In the genomic region with DNA sequence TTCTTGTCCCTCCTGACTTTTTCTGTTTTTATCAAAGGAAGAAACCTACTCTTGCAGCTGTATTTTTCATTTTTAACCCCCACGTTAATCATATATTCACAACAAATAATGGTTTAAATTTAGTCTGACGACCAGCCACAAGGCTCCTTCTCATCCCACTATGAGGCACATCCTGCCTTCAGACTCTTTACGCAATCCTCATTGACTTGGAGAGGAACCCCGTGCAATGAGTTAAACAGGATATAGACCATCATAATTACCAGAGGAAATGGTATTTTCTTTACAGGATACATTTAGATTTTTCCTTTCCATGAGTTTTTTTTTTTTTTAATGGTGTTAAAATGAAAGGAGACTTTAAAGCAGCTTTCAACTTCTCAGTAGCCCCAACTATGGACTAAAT, we compare ENCODE assay signal across 14 cellular contexts.
DNase-seq lines count a peak whose midpoint lies in the region; FAIRE-seq and TF ChIP-seq lines count a peak whose summit lies in the region.
"Had no signal": no experiment of that assay in that cellular context is flagged by ENCODE, and none has a peak within 500 bp of the region (broad histone marks: within the 10 kb centered on the region; RNA-seq: fewer than 3 reads in every experiment).

No MANE protein-coding gene starts in this region.

- no peak overlapping the region for H3K4me3 ChIP-seq in fibroblast of the aortic adventitia (ENCODE audit: low read depth, low read length)
- H3K4me3 ChIP-seq in skeletal muscle satellite cell (ENCODE audit: low read length): peak overlapping the region; percentile 3
- H3K4me3 ChIP-seq: upper lobe of right lung had no signal

- H3K4me3 Mint-ChIP-seq in immature natural killer cell: no peak overlapping the region
- H3K4me3 Mint-ChIP-seq: activated CD4-positive, alpha-beta memory T cell treated with anti-CD3 and anti-CD28 coated beads, Interleukin-2, amount 10 ng/mL, durations not matched to agents 7 days and 5 days; activated naive CD4-positive, alpha-beta T cell treated with anti-CD3 and anti-CD28 coated beads, Interleukin-2, amount 50 U/mL, for 24 hours; endodermal cell had no signal

- peak overlapping the region; percentile 34 for H3K9ac ChIP-seq in skeletal muscle satellite cell (ENCODE audit: low read depth, low read length)

- H3K27me3 Mint-ChIP-seq in immature natural killer cell (ENCODE audit: low read depth in 3 of 3): peaks cover 0 to 8% (median 5%) of the 10 kb centered on the region in 3 donors

- H3K4me1 ChIP-seq in skeletal muscle satellite cell (ENCODE audit: control insufficient read depth, insufficient read depth, low read length): peaks cover 85% of the 10 kb centered on the region

- DNase-seq in SIG-M5 treated with dmso at 0.1 percent for 504 hours (lab: John Stamatoyannopoulos, UW; ENCODE audit: unreplicated experiment) (peak; percentile 9), SIG-M5 (lab: John Stamatoyannopoulos, UW) (no peak), SK-MEL-5 (ENCODE audit: low read depth, low spot score) (peak; percentile 96), fibroblast of the aortic adventitia (ENCODE audit: low read depth) (peak; percentile 76), D721Med (ENCODE audit: insufficient read length, low spot score) (no peak), cerebellar nuclear complex (lab: John Stamatoyannopoulos, UW) (no peak), immature natural killer cell (no peak)
- DNase-seq: ACHN; activated CD4-positive, alpha-beta memory T cell treated with anti-CD3 and anti-CD28 coated beads, Interleukin-2, amount 10 ng/mL, durations not matched to agents 7 days and 5 days; endodermal cell; upper lobe of right lung had no signal

- H3K27ac Mint-ChIP-seq in immature natural killer cell: no peak overlapping the region
- H3K27ac Mint-ChIP-seq: activated CD4-positive, alpha-beta memory T cell treated with anti-CD3 and anti-CD28 coated beads, Interleukin-2, amount 10 ng/mL, durations not matched to agents 7 days and 5 days; activated naive CD4-positive, alpha-beta T cell treated with anti-CD3 and anti-CD28 coated beads, Interleukin-2, amount 50 U/mL, for 24 hours; endodermal cell had no signal

- in situ Hi-C loops in SK-MEL-5 (cut with HindIII; ENCODE audit: low pct_unique_long_range_greater_than_20kb, low sequenced_read_pairs): no loop called here

- no peak for FAIRE-seq in D721Med (lab: Jason Lieb, UNC)
- FAIRE-seq: islet of Langerhans had no signal

- H3K36me3 Mint-ChIP-seq in immature natural killer cell: no peaks in the 10 kb centered on the region
- H3K36me3 Mint-ChIP-seq: activated naive CD4-positive, alpha-beta T cell treated with anti-CD3 and anti-CD28 coated beads, Interleukin-2, amount 50 U/mL, for 24 hours had no signal

- no peaks in the 10 kb centered on the region for H3K4me1 Mint-ChIP-seq in immature natural killer cell
- H3K4me1 Mint-ChIP-seq: activated CD4-positive, alpha-beta memory T cell treated with anti-CD3 and anti-CD28 coated beads, Interleukin-2, amount 10 ng/mL, durations not matched to agents 7 days and 5 days; activated naive CD4-positive, alpha-beta T cell treated with anti-CD3 and anti-CD28 coated beads, Interleukin-2, amount 50 U/mL, for 24 hours had no signal

- H3K9me3 ChIP-seq in skeletal muscle satellite cell (replicated peaks; ENCODE audit: low read length): no peaks in the 10 kb centered on the region
- H3K9me3 ChIP-seq: upper lobe of right lung had no signal

- no peaks in the 10 kb centered on the region for H3K36me3 ChIP-seq in skeletal muscle satellite cell (ENCODE audit: insufficient read depth, low read length)
- H3K36me3 ChIP-seq: upper lobe of right lung had no signal

- H3K27me3 ChIP-seq in skeletal muscle satellite cell (ENCODE audit: control insufficient read depth, insufficient read depth, low read length): no peaks in the 10 kb centered on the region
- H3K27me3 ChIP-seq: upper lobe of right lung had no signal

- TF ChIP-seq CTCF in fibroblast of the aortic adventitia (IDR thresholded peaks at IDR 0.05; ENCODE audit: insufficient read depth, low read length): no peak
- TF ChIP-seq CTCF in D721Med (IDR thresholded peaks at IDR 0.05; ENCODE audit: insufficient read depth, missing control alignments): no peak

- H3K9me3 Mint-ChIP-seq in immature natural killer cell: peaks cover 0 to 2% (median 0%) of the 10 kb centered on the region in 6 donors
- H3K9me3 Mint-ChIP-seq: activated CD4-positive, alpha-beta memory T cell treated with anti-CD3 and anti-CD28 coated beads, Interleukin-2, amount 10 ng/mL, durations not matched to agents 7 days and 5 days; activated naive CD4-positive, alpha-beta T cell treated with anti-CD3 and anti-CD28 coated beads, Interleukin-2, amount 50 U/mL, for 24 hours; endodermal cell had no signal

- peak overlapping the region; percentile 48 for H3K4me2 ChIP-seq in skeletal muscle satellite cell (ENCODE audit: low read length)

Comparison
In these comparisons a context has a peak if more than half of its experiments do, and no peak if none do; other contexts are left out.
1. DNase-seq: peak in SIG-M5 treated with dmso at 0.1 percent for 504 hours (single experiment), SK-MEL-5 (single experiment) and fibroblast of the aortic adventitia (single experiment); none in SIG-M5 (single experiment), D721Med (single experiment), cerebellar nuclear complex (0 of 2) and immature natural killer cell (0 of 3).